Comparison of ENCODE assay signal across 8 cellular contexts in the genomic region with DNA sequence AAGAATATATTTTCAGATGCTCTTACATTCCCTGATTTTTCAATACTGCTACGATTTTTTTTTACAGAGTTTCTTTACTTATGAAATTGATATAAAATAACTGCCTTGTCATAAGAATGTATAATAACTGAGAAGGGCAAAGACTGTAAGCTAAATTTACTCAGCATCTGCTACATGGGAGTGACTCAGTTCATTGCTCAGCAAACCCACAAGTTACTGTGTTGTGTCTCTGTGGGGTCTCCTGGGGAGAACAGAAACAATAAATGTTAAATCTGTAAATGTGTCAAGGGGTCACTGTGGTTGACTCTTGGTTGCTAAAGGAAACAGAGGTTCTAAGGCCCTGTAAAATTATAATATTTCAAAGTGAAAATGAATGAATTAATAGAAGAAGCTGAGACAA.
DNase-seq lines count a peak whose midpoint lies in the region; ATAC-seq and TF ChIP-seq lines count a peak whose summit lies in the region.

No MANE protein-coding gene starts in this region.

- H3K9me2 ChIP-seq in Loucy (replicated peaks; ENCODE audit: low read depth, low read length): no peaks in the 10 kb centered on the region

- whole genome bisulfite sequencing in adrenal gland, 4 donors: 60 to 77% (median 70%) methylated on average over 1 of the region's 1 CpG

- TF ChIP-seq CTCF in GM10248 (IDR thresholded peaks at IDR 0.05; ENCODE audit: control extremely low read depth, extremely low read depth, low read depth, missing control alignments): no peak
- TF ChIP-seq CTCF in Loucy (conservative IDR thresholded peaks at IDR 0.05; ENCODE audit: low read length): no peak
- TF ChIP-seq CTCF in foreskin keratinocyte (conservative IDR thresholded peaks at IDR 0.05): no peak
- TF ChIP-seq CTCF in dorsolateral prefrontal cortex (IDR thresholded peaks at IDR 0.05 in 54 of 56, conservative IDR thresholded peaks at IDR 0.05 in 2 of 56; ENCODE audit: low read depth in 1 of 56, partially characterized antibody in 56 of 56): no peak
- TF ChIP-seq CTCF in adrenal gland (IDR thresholded peaks at IDR 0.05): no peak

- no peaks in the 10 kb centered on the region for H3K79me2 ChIP-seq in Loucy (ENCODE audit: insufficient read depth, low read length)

- DNase-seq in GM10248 (ENCODE audit: extremely low spot score) (peak; percentile 53), foreskin keratinocyte (peak; percentile 49 to 65), NCI-H510A treated with DMSO at 0.1 percent for 48 hours (lab: John Stamatoyannopoulos, UW) (no peak), dorsolateral prefrontal cortex (no peak), adrenal gland (no peak), NCI-H2171 (lab: John Stamatoyannopoulos, UW) (no peak)

- no peaks in the 10 kb centered on the region for H3F3A ChIP-seq in Loucy (ENCODE audit: low read depth)

- H2AFZ ChIP-seq in Loucy (ENCODE audit: low read length): no peak overlapping the region

- peak overlapping the region; percentile 22 for H3K4me2 ChIP-seq in Loucy (ENCODE audit: low read depth, low read length, poor library complexity, severe bottlenecking)

- peak; percentile 72 for ATAC-seq in GM21717 (IDR thresholded peaks at IDR 0.05; ENCODE audit: unreplicated experiment)
- ATAC-seq in foreskin keratinocyte: peak; percentile 81

- no peak for TF ChIP-seq POLR2A in adrenal gland (IDR thresholded peaks at IDR 0.05)

- H3K27ac ChIP-seq in foreskin keratinocyte (peak overlapping the region; percentile 36), dorsolateral prefrontal cortex (peak overlapping the region in 2 of 59 donors; percentile 31 to 51), adrenal gland (no peak overlapping the region)

- no peak overlapping the region for H3K4me3 ChIP-seq in Loucy (ENCODE audit: low read length, poor library complexity, severe bottlenecking)
- H3K4me3 ChIP-seq in dorsolateral prefrontal cortex: no peak overlapping the region
- H3K4me3 ChIP-seq in adrenal gland: no peak overlapping the region

- H3K9me3 ChIP-seq in Loucy (ENCODE audit: insufficient read depth, low read depth, low read length): no peaks in the 10 kb centered on the region
- H3K9me3 ChIP-seq in adrenal gland (replicated peaks in 1 of 3): no peaks in the 10 kb centered on the region

- CTCF ChIA-PET in GM10248 (lab: Yijun Ruan, JAX): interaction anchor here (0.7 to 1.5 kb wide), 5 partner anchors 11 to 211 kb away, joined by 3 to 6 read pairs (median 3); no protein-coding TSS in a partner anchor

- no peak overlapping the region for H3K9ac ChIP-seq in Loucy (ENCODE audit: low read depth, low read length, poor library complexity, severe bottlenecking)

- no peaks in the 10 kb centered on the region for H4K20me1 ChIP-seq in Loucy (ENCODE audit: insufficient read depth, low read length, poor library complexity, severe bottlenecking)

- H3K36me3 ChIP-seq in Loucy (ENCODE audit: insufficient read depth, low read length) (no peaks in the 10 kb centered on the region), adrenal gland (replicated peaks in 1 of 2) (no peaks in the 10 kb centered on the region)

- H3K4me1 ChIP-seq in Loucy (ENCODE audit: insufficient read depth, low read length, poor library complexity, severe bottlenecking) (peaks cover 36% of the 10 kb centered on the region), foreskin keratinocyte (peaks cover 23% of the 10 kb centered on the region), adrenal gland (replicated peaks in 1 of 2) (no peaks in the 10 kb centered on the region)

- intact Hi-C loops in dorsolateral prefrontal cortex (cut with DNase I): no loop called here
- intact Hi-C loops in adrenal gland (cut with DNase I): no loop called here

- POLR2A ChIA-PET in GM10248 (lab: Yijun Ruan, JAX): no interaction called here

- H3K27me3 ChIP-seq in Loucy (ENCODE audit: insufficient read depth, low read length, poor library complexity, severe bottlenecking) (no peaks in the 10 kb centered on the region), foreskin keratinocyte (no peaks in the 10 kb centered on the region), dorsolateral prefrontal cortex (no peaks in the 10 kb centered on the region), adrenal gland (no peaks in the 10 kb centered on the region)

Comparison
In these comparisons a context has a peak if more than half of its experiments do, and no peak if none do; other contexts are left out.
1. DNase-seq: peak in GM10248 (single experiment) and foreskin keratinocyte (2 of 2); none in NCI-H510A treated with DMSO at 0.1 percent for 48 hours (single experiment), dorsolateral prefrontal cortex (0 of 10), adrenal gland (0 of 7) and NCI-H2171 (single experiment).